Comparison of ENCODE assay signal across 8 cellular contexts in genomic region chr3:47578691-47579632, GRCh38. TPM values are rescaled to one million over a fixed set of nuclear protein-coding genes. Genes with fewer than 3 reads are reported as not detected.
DNase-seq lines count a peak whose midpoint lies in the region; ATAC-seq and TF ChIP-seq lines count a peak whose summit lies in the region.

Gene CSPG5, minus strand, starts transcription at chr3:47578865. Its CDS starts 172 bp downstream, at chr3:47578693.

- H3K9me3 ChIP-seq in right atrium auricular region, result no peaks in the 10 kb centered on the region

- H3K36me3 ChIP-seq in right atrium auricular region, result no peaks in the 10 kb centered on the region

- POLR2A ChIA-PET in RWPE1 (lab: Yijun Ruan, JAX; ENCODE audit: low non-redundant PET), result no interaction called here

- H3K36me3 Mint-ChIP-seq in activated naive CD8-positive, alpha-beta T cell treated with anti-CD3 and anti-CD28 coated beads for 36 hours, result no peaks in the 10 kb centered on the region

- no peaks in the 10 kb centered on the region for H3K4me1 Mint-ChIP-seq in activated naive CD8-positive, alpha-beta T cell treated with anti-CD3 and anti-CD28 coated beads for 36 hours

- DNase-seq in NCI-H748 (lab: John Stamatoyannopoulos, UW; ENCODE audit: unreplicated experiment), result peak; percentile 54
- DNase-seq in activated naive CD8-positive, alpha-beta T cell treated with anti-CD3 and anti-CD28 coated beads for 36 hours, result peak; percentile 39
- DNase-seq in right atrium auricular region (ENCODE audit: low spot score), result no peak
- peak; percentile 78 for DNase-seq in retina
- DNase-seq in RWPE1 (ENCODE audit: low spot score), result no peak

- no peak within 1 kb of the TSS for H3K27ac Mint-ChIP-seq in activated naive CD8-positive, alpha-beta T cell treated with anti-CD3 and anti-CD28 coated beads for 36 hours

- H3K27me3 ChIP-seq in right atrium auricular region, result no peaks in the 10 kb centered on the region

- H3K27ac ChIP-seq in right atrium auricular region, result no peak within 1 kb of the TSS
- H3K27ac ChIP-seq in RWPE1, result no peak within 1 kb of the TSS

- TF ChIP-seq CTCF in GM12875 (IDR thresholded peaks at IDR 0.05; ENCODE audit: borderline replicate concordance, insufficient read depth, low read depth, low read length) (no peak), right atrium auricular region (IDR thresholded peaks at IDR 0.05) (no peak), RWPE1 (conservative IDR thresholded peaks at IDR 0.05; ENCODE audit: low read depth) (no peak)

- peaks cover 39% of the 10 kb centered on the region for H3K27me3 Mint-ChIP-seq in activated naive CD8-positive, alpha-beta T cell treated with anti-CD3 and anti-CD28 coated beads for 36 hours

- ATAC-seq in GM19467 (IDR thresholded peaks at IDR 0.05; ENCODE audit: unreplicated experiment), result no peak
- no peak for ATAC-seq in HG02588 (IDR thresholded peaks at IDR 0.05; ENCODE audit: unreplicated experiment)

- peak within 1 kb of the TSS; percentile 59 for H3K4me3 Mint-ChIP-seq in activated naive CD8-positive, alpha-beta T cell treated with anti-CD3 and anti-CD28 coated beads for 36 hours

- peak within 1 kb of the TSS; percentile 59 for H3K4me3 ChIP-seq in GM12875 (ENCODE audit: low read depth, low read length)
- peak within 1 kb of the TSS; percentile 54 to 70 for H3K4me3 ChIP-seq in right atrium auricular region

- CTCF ChIA-PET in RWPE1 (lab: Yijun Ruan, JAX), result interaction anchor here (1.1 kb wide), 1 partner anchor 57 kb away, joined by 5 read pairs; no protein-coding TSS in a partner anchor

- no peaks in the 10 kb centered on the region for H3K9me3 Mint-ChIP-seq in activated naive CD8-positive, alpha-beta T cell treated with anti-CD3 and anti-CD28 coated beads for 36 hours

- peaks cover 0 to 16% of the 10 kb centered on the region in 2 donors for H3K4me1 ChIP-seq in right atrium auricular region

RNA-seq across cellular contexts. Expression of gene CSPG5, which starts in this region (rescaled TPM):
- total RNA-seq in activated naive CD8-positive, alpha-beta T cell treated with anti-CD3 and anti-CD28 coated beads for 36 hours, result under 1 TPM; 0.54 to 0.56 TPM
- total RNA-seq in right atrium auricular region, result 1 to 10 TPM in 1 of 2 donors, not detected in 1; 2.6 TPM

Comparison
In these comparisons a context has a peak if more than half of its experiments do, and no peak if none do; other contexts are left out.
1. Peak in DNase-seq in activated naive CD8-positive, alpha-beta T cell treated with anti-CD3 and anti-CD28 coated beads for 36 hours; RNA of the gene not detected or under 1 TPM.
2. DNase-seq: peak in NCI-H748 (single experiment) and retina (single experiment); none in right atrium auricular region (single experiment) and RWPE1 (single experiment).